ENCODE assay signal across 13 cellular contexts in the genomic region with DNA sequence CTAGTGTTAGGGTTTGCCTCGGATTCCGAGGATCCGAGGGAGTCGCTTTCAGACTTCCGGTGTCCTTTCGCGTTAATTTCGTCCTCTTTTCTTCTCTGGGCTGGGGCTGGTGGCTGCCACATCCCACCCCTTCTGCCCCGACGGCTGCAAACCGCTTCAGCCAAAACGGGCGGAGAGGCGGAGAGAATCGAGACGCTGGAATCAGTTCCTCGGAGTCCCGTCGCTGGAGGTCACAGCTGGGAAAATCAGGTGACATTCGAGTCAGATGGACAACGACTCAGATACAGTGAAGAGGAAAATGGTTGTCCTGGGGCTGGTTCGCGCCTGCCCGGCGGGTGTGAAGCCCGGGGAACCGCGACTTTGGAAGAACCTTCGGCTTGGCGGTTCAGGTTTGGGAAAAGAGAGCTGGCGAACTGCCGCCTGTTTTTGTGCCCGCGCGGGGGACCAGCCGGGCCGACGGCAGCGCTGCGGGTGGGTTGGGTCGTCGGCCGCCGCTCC. TPM values are rescaled to one million over a fixed set of nuclear protein-coding genes. Genes with fewer than 3 reads are reported as not detected.
DNase-seq lines count a peak whose midpoint lies in the region; ATAC-seq and TF ChIP-seq lines count a peak whose summit lies in the region.
"Had no signal": no experiment of that assay in that cellular context is flagged by ENCODE, and none has a peak within 500 bp of the region (broad histone marks: within the 10 kb centered on the region; RNA-seq: fewer than 3 reads in every experiment).

No MANE protein-coding gene starts in this region.

- no peaks in the 10 kb centered on the region; the same call in 1 of the 2 replicates for H3K4me1 ChIP-seq in Panc1 (ENCODE audit: control insufficient read depth, insufficient read depth, low read length)
- H3K4me1 ChIP-seq in left ventricle myocardium inferior = peaks cover 69% of the 10 kb centered on the region

- intact Hi-C loops in Panc1 (cut with micrococcal nuclease; ENCODE audit: unreplicated experiment) (no loop called here), left ventricle myocardium inferior (cut with micrococcal nuclease) (no loop called here), left colon (cut with DNase I, micrococcal nuclease) (no loop called here)

- H3K4me3 Mint-ChIP-seq in activated CD4-positive, alpha-beta T cell treated with anti-CD3 and anti-CD28 coated beads, Interleukin-2, amount 10 ng/mL, durations not matched to agents 7 days and 5 days = no peak overlapping the region
- H3K4me3 Mint-ChIP-seq: memory B cell had no signal

- H3K27ac ChIP-seq in Panc1 (ENCODE audit: low read length) (0 out of 2 replicates have a peak overlapping the region, but pooled peaks have one; percentile 21), left ventricle myocardium inferior (replicated peaks) (peak overlapping the region; percentile 91), substantia nigra (ENCODE audit: low read depth, low read length, poor library complexity, severe bottlenecking) (no peak overlapping the region)
- H3K27ac ChIP-seq: skin epidermis had no signal

- no peaks in the 10 kb centered on the region for H3K36me3 ChIP-seq in Panc1 (ENCODE audit: control insufficient read depth, insufficient read depth, low read length)
- no peaks in the 10 kb centered on the region for H3K36me3 ChIP-seq in left ventricle myocardium inferior

- in situ Hi-C loops in Panc1 (cut with HindIII; ENCODE audit: low pct_unique_long_range_greater_than_20kb, low sequenced_read_pairs) = no loop called here

- peaks cover 93% of the 10 kb centered on the region for H3K27me3 Mint-ChIP-seq in activated CD4-positive, alpha-beta T cell treated with anti-CD3 and anti-CD28 coated beads, Interleukin-2, amount 10 ng/mL, durations not matched to agents 7 days and 5 days

- TF ChIP-seq CTCF in Panc1 (IDR thresholded peaks at IDR 0.05) (no peak), left ventricle myocardium inferior (IDR thresholded peaks at IDR 0.05; ENCODE audit: borderline replicate concordance) (no peak)

- no TSS peak for BruUV-seq in Panc1 (replicated peaks; lab: Mats Ljungman, UMichigan)

- H3K9me3 ChIP-seq in Panc1 (ENCODE audit: control insufficient read depth, insufficient read depth, low read depth, low read length) (no peaks in the 10 kb centered on the region), left ventricle myocardium inferior (replicated peaks) (no peaks in the 10 kb centered on the region)

- peak; percentile 43 for ATAC-seq in Panc1
- ATAC-seq in left colon = no peak
- ATAC-seq in GM19324 (IDR thresholded peaks at IDR 0.05; ENCODE audit: low FRiP score, unreplicated experiment) = no peak

- H3K4me3 ChIP-seq in Panc1 (ENCODE audit: low read depth in 2 of 2, low read length in 2 of 2) = peak overlapping the region; percentile 40 to 56
- peak overlapping the region; percentile 76 for H3K4me3 ChIP-seq in left ventricle myocardium inferior
- H3K4me3 ChIP-seq: skin epidermis had no signal

- POLR2A ChIA-PET in activated CD4-positive, alpha-beta T cell treated with anti-CD3 and anti-CD28 coated beads, Interleukin-2, amount 10 ng/mL, durations not matched to agents 7 days and 5 days (lab: Charles Lee) = no interaction called here
- POLR2A ChIA-PET in Panc1 (lab: Charles Lee) = no interaction called here

- CTCF ChIA-PET in activated CD4-positive, alpha-beta T cell treated with anti-CD3 and anti-CD28 coated beads, Interleukin-2, amount 10 ng/mL, durations not matched to agents 7 days and 5 days (lab: Charles Lee) = interaction anchor here (1.1 kb wide), 1 partner anchor 51 kb away, joined by 3 read pairs; no protein-coding TSS in a partner anchor
- CTCF ChIA-PET in Panc1 (lab: Charles Lee) = interaction anchor here (0.7 kb wide), 1 partner anchor 45 kb away, joined by 8 read pairs; no protein-coding TSS in a partner anchor

- H3K4me1 Mint-ChIP-seq in activated CD4-positive, alpha-beta T cell treated with anti-CD3 and anti-CD28 coated beads, Interleukin-2, amount 10 ng/mL, durations not matched to agents 7 days and 5 days = peaks cover 19% of the 10 kb centered on the region

- H3K27me3 ChIP-seq in Panc1 (ENCODE audit: control insufficient read depth, insufficient read depth, low read length) (peaks cover 21% of the 10 kb centered on the region), left ventricle myocardium inferior (ENCODE audit: low read depth) (peaks cover 100% of the 10 kb centered on the region)

- H3K27ac Mint-ChIP-seq in activated CD4-positive, alpha-beta T cell treated with anti-CD3 and anti-CD28 coated beads, Interleukin-2, amount 10 ng/mL, durations not matched to agents 7 days and 5 days = peak overlapping the region; percentile 46
- H3K27ac Mint-ChIP-seq: memory B cell had no signal

- H3K36me3 Mint-ChIP-seq in activated CD4-positive, alpha-beta T cell treated with anti-CD3 and anti-CD28 coated beads, Interleukin-2, amount 10 ng/mL, durations not matched to agents 7 days and 5 days (ENCODE audit: low read depth) = peaks cover 7% of the 10 kb centered on the region
- H3K36me3 Mint-ChIP-seq: memory B cell had no signal

- DNase-seq in activated CD4-positive, alpha-beta T cell treated with anti-CD3 and anti-CD28 coated beads, Interleukin-2, amount 10 ng/mL, durations not matched to agents 7 days and 5 days = no peak
- no peak for DNase-seq in activated CD4-positive, alpha-beta T cell treated with anti-CD3 and anti-CD28 coated beads, Interleukin-2, amount 50 U/mL, for 4 hours
- DNase-seq in Panc1 (ENCODE audit: low read depth, low spot score) = no peak
- DNase-seq in left ventricle myocardium inferior = no peak
- DNase-seq in retina = peak; percentile 80
- DNase-seq in left colon = no peak
- no peak for DNase-seq in substantia nigra (lab: John Stamatoyannopoulos, UW)
- DNase-seq: foreskin melanocyte, GF-D8 had no signal

- H3K9me3 Mint-ChIP-seq in activated CD4-positive, alpha-beta T cell treated with anti-CD3 and anti-CD28 coated beads, Interleukin-2, amount 10 ng/mL, durations not matched to agents 7 days and 5 days = no peaks in the 10 kb centered on the region
- H3K9me3 Mint-ChIP-seq: memory B cell had no signal

RNA-seq across cellular contexts. Expression of a gene that starts 8.9 kb away (rescaled TPM):
- total RNA-seq in activated CD4-positive, alpha-beta T cell treated with anti-CD3 and anti-CD28 coated beads, Interleukin-2, amount 10 ng/mL, durations not matched to agents 7 days and 5 days = not detected
- total RNA-seq in Panc1 (2021; ENCODE audit: unreplicated experiment) = not detected
- polyA plus RNA-seq in Panc1 (2012; ENCODE audit: insufficient read length) = not detected
- total RNA-seq in left ventricle myocardium inferior = 248 TPM
- total RNA-seq in left colon = not detected
- total RNA-seq: SK-MEL-5 had no signal

Comparison
In these comparisons a context has a peak if more than half of its experiments do, and no peak if none do; other contexts are left out.
1. RNA of a gene that starts 8.9 kb away (total RNA-seq): 248 TPM in left ventricle myocardium inferior (single experiment); not detected in activated CD4-positive, alpha-beta T cell treated with anti-CD3 and anti-CD28 coated beads, Interleukin-2, amount 10 ng/mL, durations not matched to agents 7 days and 5 days, not detected in Panc1 (single experiment) and not detected in left colon; every median in the first group is over 100 times any median in the second.